8 cellular contexts compared by ENCODE assay signal in the genomic region with DNA sequence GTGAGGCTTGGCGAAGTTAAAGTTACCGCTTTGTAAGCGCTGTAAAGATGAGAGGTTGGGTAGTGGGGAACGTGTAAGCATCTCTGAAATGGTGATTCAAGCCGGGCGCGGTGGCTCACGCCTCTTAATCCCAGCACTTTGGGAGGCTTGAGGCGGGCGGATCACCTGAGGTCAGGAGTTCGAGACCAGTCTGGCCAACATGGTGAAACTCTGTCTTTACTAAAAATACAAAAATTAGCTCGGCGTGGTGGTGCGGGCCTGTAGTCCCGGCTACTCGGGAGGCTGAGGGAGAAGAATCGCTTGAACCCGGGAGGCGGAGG. TPM values are rescaled to one million over a fixed set of nuclear protein-coding genes. Genes with fewer than 3 reads are reported as not detected.
DNase-seq lines count a peak whose midpoint lies in the region; ATAC-seq, FAIRE-seq and TF ChIP-seq lines count a peak whose summit lies in the region.
"Not testable (repeated sequence)": the region's sequence is repeated elsewhere in the genome, so short reads cannot be mapped to it uniquely, and the experiment has no call there.

No MANE protein-coding gene starts in this region.

- CTCF ChIA-PET in A673 (lab: Charles Lee): not testable (repeated sequence)

- not testable (repeated sequence) for H2BK5ac ChIP-seq in H9 (ENCODE audit: insufficient read length, low read length)

- not testable (repeated sequence) for H3K4me1 ChIP-seq in A673 (ENCODE audit: insufficient read depth, low read length, poor library complexity, severe bottlenecking); H9 (ENCODE audit: insufficient read depth, low read length); right cardiac atrium (ENCODE audit: control insufficient read depth, insufficient read depth, low read length); muscle layer of duodenum (ENCODE audit: control insufficient read depth in 1 of 2, insufficient read depth in 2 of 2, low read length in 2 of 2); small intestine (ENCODE audit: control insufficient read depth in 2 of 2, insufficient read depth in 1 of 2, low read depth in 1 of 2, low read length in 1 of 2)

- not testable (repeated sequence) for FAIRE-seq in small intestine (lab: Jason Lieb, UNC)

- H3K27ac Mint-ChIP-seq in H9: peak overlapping the region; percentile 91 to 99 (median 95); a peak in 6 of 7 replicates
- peak overlapping the region; percentile 90 for H3K27ac Mint-ChIP-seq in activated T-helper 2 cell treated with anti-CD3 and anti-CD28 coated beads, Interferon-gamma antibody, Interleukin-2, Interleukin-4, amounts not matched to agents 10 μg/mL and 5 μg/mL and 100 μg/mL, durations not matched to agents 14 hours and 24 hours and 36 hours
- peak overlapping the region; percentile 96 for H3K27ac Mint-ChIP-seq in dendritic cell treated with granulocyte-macrophage colony-stimulating factor and Interleukin-4, amounts not matched to agents 40 ng/mL and 50 ng/mL, for 4 days

- not testable (repeated sequence) for H3K27me3 Mint-ChIP-seq in H9 (ENCODE audit: low read depth); activated T-helper 2 cell treated with anti-CD3 and anti-CD28 coated beads, Interferon-gamma antibody, Interleukin-2, Interleukin-4, amounts not matched to agents 10 μg/mL and 5 μg/mL and 100 μg/mL, durations not matched to agents 14 hours and 24 hours and 36 hours (ENCODE audit: low read depth); dendritic cell treated with granulocyte-macrophage colony-stimulating factor and Interleukin-4, amounts not matched to agents 40 ng/mL and 50 ng/mL, for 4 days

- not testable (repeated sequence) for DNase-seq in A673 (ENCODE audit: low spot score); H9; activated T-helper 2 cell treated with anti-CD3 and anti-CD28 coated beads, Interferon-gamma antibody, Interleukin-2, Interleukin-4, amounts not matched to agents 10 μg/mL and 5 μg/mL and 100 μg/mL, durations not matched to agents 14 hours and 24 hours and 36 hours (ENCODE audit: low spot score); right cardiac atrium; small intestine
- DNase-seq in RPMI8226: peak; percentile 23

- H3K9me3 Mint-ChIP-seq in H9; activated T-helper 2 cell treated with anti-CD3 and anti-CD28 coated beads, Interferon-gamma antibody, Interleukin-2, Interleukin-4, amounts not matched to agents 10 μg/mL and 5 μg/mL and 100 μg/mL, durations not matched to agents 14 hours and 24 hours and 36 hours; dendritic cell treated with granulocyte-macrophage colony-stimulating factor and Interleukin-4, amounts not matched to agents 40 ng/mL and 50 ng/mL, for 4 days: not testable (repeated sequence)

- not testable (repeated sequence) for H2BK120ac ChIP-seq in H9 (ENCODE audit: low read depth, low read length, poor library complexity, severe bottlenecking)

- not testable (repeated sequence) for H2AK5ac ChIP-seq in H9 (ENCODE audit: insufficient read length, low read length)

- peak overlapping the region; percentile 58 for H3K27ac ChIP-seq in A673 (ENCODE audit: low read depth, low read length, poor library complexity, severe bottlenecking)
- H3K27ac ChIP-seq in H9 (ENCODE audit: insufficient read length, low read depth, low read length): not testable (repeated sequence)
- peak overlapping the region; percentile 58 for H3K27ac ChIP-seq in right cardiac atrium (ENCODE audit: low read length)
- peak overlapping the region; percentile 85 for H3K27ac ChIP-seq in muscle layer of duodenum (ENCODE audit: low read length)
- peak overlapping the region; percentile 73 to 87 for H3K27ac ChIP-seq in small intestine (ENCODE audit: low read depth in 1 of 2, low read length in 1 of 2)

- peaks cover 20 to 37% (median 22%) of the 10 kb centered on the region in 3 experiments; a peak in 6 of 7 replicates for H3K36me3 Mint-ChIP-seq in H9 (ENCODE audit: insufficient read depth in 1 of 3, low read depth in 3 of 3)
- peaks cover 39% of the 10 kb centered on the region for H3K36me3 Mint-ChIP-seq in activated T-helper 2 cell treated with anti-CD3 and anti-CD28 coated beads, Interferon-gamma antibody, Interleukin-2, Interleukin-4, amounts not matched to agents 10 μg/mL and 5 μg/mL and 100 μg/mL, durations not matched to agents 14 hours and 24 hours and 36 hours (ENCODE audit: low read depth)
- peaks cover 40% of the 10 kb centered on the region for H3K36me3 Mint-ChIP-seq in dendritic cell treated with granulocyte-macrophage colony-stimulating factor and Interleukin-4, amounts not matched to agents 40 ng/mL and 50 ng/mL, for 4 days (ENCODE audit: low read depth)

- BruUV-seq in A673 (replicated peaks; lab: Mats Ljungman, UMichigan): not testable (repeated sequence)

- not testable (repeated sequence) for H2AFZ ChIP-seq in H9 (ENCODE audit: low read length)

- not testable (repeated sequence) for H2BK12ac ChIP-seq in H9 (ENCODE audit: insufficient read length, low read depth, low read length)

- no CpG with 5 or more reads among the region's 19 CpGs for WGBS in H9 (ENCODE audit: extremely low coverage, insufficient read length, low lambda C conversion rate)
- WGBS in right cardiac atrium: 38% methylated on average over 19 of the region's 19 CpGs
- WGBS in small intestine, 3 donors: 32 to 34% (median 33%) methylated on average over 19 of the region's 19 CpGs

- H3T11ph ChIP-seq in H9 (ENCODE audit: low read length): not testable (repeated sequence)

- H4K20me1 ChIP-seq in H9 (ENCODE audit: control insufficient read depth, insufficient read depth, insufficient read length): not testable (repeated sequence)

- peak overlapping the region; percentile 49 for H3K18ac ChIP-seq in H9 (ENCODE audit: insufficient read length, low read depth, low read length)

- peak overlapping the region; percentile 80 for H3K9ac ChIP-seq in H9 (ENCODE audit: extremely low read depth, insufficient read length, low read length)

- 0 out of 2 replicates have a peak overlapping the region, but pooled peaks have one; percentile 40 for H3K4ac ChIP-seq in H9 (ENCODE audit: low read depth, low read length)

- not testable (repeated sequence) for H2BK15ac ChIP-seq in H9 (ENCODE audit: low read depth, low read length)

- ATAC-seq in right cardiac atrium: peak in 1 of 2 donors; percentile 8

- not testable (repeated sequence) for H2BK20ac ChIP-seq in H9 (ENCODE audit: low read depth, low read length, poor library complexity, severe bottlenecking)

- peak overlapping the region; percentile 71 for H3K4me2 ChIP-seq in H9 (ENCODE audit: insufficient read depth, insufficient read length, low read length)

- peak overlapping the region; percentile 87; the same call in 1 of the 2 replicates for H3K14ac ChIP-seq in H9 (ENCODE audit: insufficient read depth, low read length)

- H3K36me3 ChIP-seq in A673 (ENCODE audit: insufficient read depth, low read length, poor library complexity, severe bottlenecking) (peaks cover 25% of the 10 kb centered on the region), muscle layer of duodenum (ENCODE audit: control insufficient read depth in 1 of 2, insufficient read depth in 2 of 2, low read length in 2 of 2) (peaks cover 0 to 15% of the 10 kb centered on the region in 2 donors)
- H3K36me3 ChIP-seq in small intestine (ENCODE audit: control insufficient read depth in 2 of 2, insufficient read depth in 2 of 2, low read length in 2 of 2): not testable (repeated sequence)

- POLR2A ChIA-PET in A673 (lab: Charles Lee; ENCODE audit: low non-redundant PET): not testable (repeated sequence)

- intact Hi-C loops in A673 (cut with micrococcal nuclease; ENCODE audit: unreplicated experiment): not testable (repeated sequence)
- intact Hi-C loops in activated T-helper 2 cell treated with anti-CD3 and anti-CD28 coated beads, Interferon-gamma antibody, Interleukin-2, Interleukin-4, amounts not matched to agents 10 μg/mL and 5 μg/mL and 100 μg/mL, durations not matched to agents 14 hours and 24 hours and 36 hours (cut with micrococcal nuclease): loop anchor here (1.0 to 5.0 kb wide), 2 partner anchors 12 to 585 kb away; partner anchors contain the start of genes LANCL2 and NIPSNAP2
- intact Hi-C loops in dendritic cell treated with granulocyte-macrophage colony-stimulating factor and Interleukin-4, amounts not matched to agents 40 ng/mL and 50 ng/mL, for 4 days (cut with micrococcal nuclease): loop anchor here (5.0 kb wide), 1 partner anchor 65 kb away; the partner anchor contains the start of gene ZNF713
- intact Hi-C loops in right cardiac atrium (cut with DNase I): loop anchor here in 1 of 4 donors (10.0 kb wide), 1 partner anchor 68 kb away; the partner anchor contains the start of gene ZNF713

- H3K23me2 ChIP-seq in H9 (ENCODE audit: insufficient read length, low read depth, low read length, poor library complexity, severe bottlenecking): not testable (repeated sequence)

- not testable (repeated sequence) for H4K5ac ChIP-seq in H9 (ENCODE audit: insufficient read length, low read depth, low read length)

- H3K56ac ChIP-seq in H9 (ENCODE audit: insufficient read length, low read depth, low read length): not testable (repeated sequence)

- not testable (repeated sequence) for H3K79me2 ChIP-seq in H9 (ENCODE audit: insufficient read depth, low read length)

- TF ChIP-seq CTCF in A673 (conservative IDR thresholded peaks at IDR 0.05; ENCODE audit: low read depth, low read length); H9 (conservative IDR thresholded peaks at IDR 0.05): not testable (repeated sequence)

- H3K27me3 ChIP-seq in A673 (replicated peaks; ENCODE audit: insufficient read depth, low read depth, low read length, poor library complexity); H9 (ENCODE audit: insufficient read depth, low read length); right cardiac atrium (ENCODE audit: control insufficient read depth, insufficient read depth); muscle layer of duodenum (ENCODE audit: low read depth, low read length); small intestine (ENCODE audit: control insufficient read depth in 2 of 2, insufficient read depth in 2 of 2, low read length in 2 of 2): not testable (repeated sequence)

- H3K79me1 ChIP-seq in H9 (ENCODE audit: insufficient read depth, low read depth, low read length, poor library complexity, severe bottlenecking): not testable (repeated sequence)

- peak overlapping the region; percentile 96 to 99 for H3K4me3 Mint-ChIP-seq in H9
- peak overlapping the region; percentile 90 for H3K4me3 Mint-ChIP-seq in activated T-helper 2 cell treated with anti-CD3 and anti-CD28 coated beads, Interferon-gamma antibody, Interleukin-2, Interleukin-4, amounts not matched to agents 10 μg/mL and 5 μg/mL and 100 μg/mL, durations not matched to agents 14 hours and 24 hours and 36 hours (ENCODE audit: low read depth)
- peak overlapping the region; percentile 98 for H3K4me3 Mint-ChIP-seq in dendritic cell treated with granulocyte-macrophage colony-stimulating factor and Interleukin-4, amounts not matched to agents 40 ng/mL and 50 ng/mL, for 4 days

- peak overlapping the region; percentile 53 for H3K4me3 ChIP-seq in A673 (ENCODE audit: low read depth, low read length, poor library complexity, severe bottlenecking)
- peak overlapping the region; percentile 66 for H3K4me3 ChIP-seq in right cardiac atrium (ENCODE audit: low read length)
- H3K4me3 ChIP-seq in muscle layer of duodenum (ENCODE audit: low read depth in 1 of 2, low read length in 2 of 2): peak overlapping the region; percentile 82 to 94
- peak overlapping the region; percentile 67 to 83 for H3K4me3 ChIP-seq in small intestine (ENCODE audit: low read depth in 1 of 2, low read length in 2 of 2)

- not testable (repeated sequence) for H3K9me3 ChIP-seq in A673 (ENCODE audit: low read depth, low read length, poor library complexity, severe bottlenecking); H9 (ENCODE audit: control insufficient read depth, low read depth, low read length); right cardiac atrium (ENCODE audit: control insufficient read depth, low read length); muscle layer of duodenum (ENCODE audit: control insufficient read depth in 1 of 2, low read length in 2 of 2); small intestine (ENCODE audit: control insufficient read depth, low read depth)

- H4K91ac ChIP-seq in H9 (ENCODE audit: insufficient read length, low read depth, low read length): not testable (repeated sequence)

- not testable (repeated sequence) for H3K4me1 Mint-ChIP-seq in H9; activated T-helper 2 cell treated with anti-CD3 and anti-CD28 coated beads, Interferon-gamma antibody, Interleukin-2, Interleukin-4, amounts not matched to agents 10 μg/mL and 5 μg/mL and 100 μg/mL, durations not matched to agents 14 hours and 24 hours and 36 hours (ENCODE audit: low read depth); dendritic cell treated with granulocyte-macrophage colony-stimulating factor and Interleukin-4, amounts not matched to agents 40 ng/mL and 50 ng/mL, for 4 days (ENCODE audit: low read depth)

- not testable (repeated sequence) for H4K8ac ChIP-seq in H9 (replicated peaks; ENCODE audit: insufficient read length, low read depth, low read length)

- not testable (repeated sequence) for H3K23ac ChIP-seq in H9 (ENCODE audit: insufficient read length, low read depth, low read length)

RNA-seq across cellular contexts. Expression of gene MRPS17, which starts 0.6 kb away (rescaled TPM):
- total RNA-seq in A673 (2021): 23.3 and 29.1 TPM in 2 replicates
- 25.9 and 28.0 TPM in 2 replicates for total RNA-seq in H9 (2021)
- 28.3 and 29.4 TPM in 2 replicates for total RNA-seq in activated T-helper 2 cell treated with anti-CD3 and anti-CD28 coated beads, Interferon-gamma antibody, Interleukin-2, Interleukin-4, amounts not matched to agents 10 μg/mL and 5 μg/mL and 100 μg/mL, durations not matched to agents 14 hours and 24 hours and 36 hours
- total RNA-seq in right cardiac atrium: 10 to 100 TPM; 16.6 to 22.2 (median 19.3) TPM
- 19.1 TPM for polyA plus RNA-seq in right cardiac atrium
- 10 to 100 TPM; 11.3 to 14.9 (median 12.5) TPM for polyA plus RNA-seq in small intestine

RNA-seq across cellular contexts. Expression of gene NIPSNAP2, which starts 12.1 kb away (rescaled TPM):
- 91.8 and 93.7 TPM in 2 replicates for total RNA-seq in A673 (2021)
- 39.7 and 40.7 TPM in 2 replicates for total RNA-seq in H9 (2021)
- 52.3 and 56.3 TPM in 2 replicates for total RNA-seq in activated T-helper 2 cell treated with anti-CD3 and anti-CD28 coated beads, Interferon-gamma antibody, Interleukin-2, Interleukin-4, amounts not matched to agents 10 μg/mL and 5 μg/mL and 100 μg/mL, durations not matched to agents 14 hours and 24 hours and 36 hours
- 100 to 1,000 TPM; 209 to 280 (median 253) TPM for total RNA-seq in right cardiac atrium
- 209 TPM for polyA plus RNA-seq in right cardiac atrium
- 10 to 100 TPM; 28.2 to 42.7 (median 39.1) TPM for polyA plus RNA-seq in small intestine
